8 cellular contexts compared by ENCODE assay signal in genomic region chr12:51391047-51391837, GRCh38. TPM values are rescaled to one million over a fixed set of nuclear protein-coding genes. Genes with fewer than 3 reads are reported as not detected.
DNase-seq lines count a peak whose midpoint lies in the region; ATAC-seq and TF ChIP-seq lines count a peak whose summit lies in the region.

GALNT6 (minus strand) TSS chr12:51391406; CDS start chr12:51379781, 11,625 bp downstream.

- TF ChIP-seq CTCF in Calu3 (IDR thresholded peaks at IDR 0.05; ENCODE audit: unreplicated experiment) (no peak), MM.1S (IDR thresholded peaks at IDR 0.05; ENCODE audit: low read length) (no peak), activated B cell treated with CpG ODN at 0.5 μM for 24 hours (IDR thresholded peaks at IDR 0.05) (no peak)

- ATAC-seq in GM21619 (IDR thresholded peaks at IDR 0.05; ENCODE audit: unreplicated experiment) (peak; percentile 39), activated B cell treated with CpG ODN at 0.5 μM for 24 hours (ENCODE audit: low read depth) (peak; percentile 75), left lobe of liver (peak; percentile 82)

- no peaks in the 10 kb centered on the region; the same call in 1 of the 2 replicates for H3K27me3 ChIP-seq in MM.1S (replicated peaks; ENCODE audit: insufficient read depth, low read length)

- peak within 1 kb of the TSS; percentile 94 for H3K4me2 ChIP-seq in MM.1S (ENCODE audit: low read depth, low read length)

- H3K9me3 Mint-ChIP-seq in Calu3 (ENCODE audit: low read depth, unreplicated experiment), result no peaks in the 10 kb centered on the region
- no peaks in the 10 kb centered on the region for H3K9me3 Mint-ChIP-seq in activated B cell treated with CpG ODN at 0.5 μM for 24 hours

- DNase-seq in Calu3, result peak; percentile 74
- DNase-seq in MM.1S, result peak; percentile 83
- peak; percentile 80 for DNase-seq in activated B cell treated with CpG ODN at 0.5 μM for 24 hours
- DNase-seq in central memory CD4-positive, alpha-beta T cell, result peak; percentile 72
- DNase-seq in left lobe of liver (ENCODE audit: low spot score), result no peak
- peak; percentile 55 to 58 for DNase-seq in stimulated activated CD4-positive, alpha-beta T cell treated with anti-CD3 and anti-CD28 coated beads, Interleukin-4, amount 100 ng/mL, for 48 hours (ENCODE audit: low read depth in 2 of 2)
- no peak for DNase-seq in kidney glomerular epithelial cell (lab: John Stamatoyannopoulos, UW)

- no peaks in the 10 kb centered on the region for H3K9me2 ChIP-seq in MM.1S (replicated peaks; ENCODE audit: insufficient read depth, low read length)

- BruUV-seq in Calu3 (replicated peaks; lab: Mats Ljungman, UMichigan), result no TSS peak

- H3K27ac ChIP-seq in MM.1S (ENCODE audit: low read length), result peak within 1 kb of the TSS; percentile 46; the same call in 1 of the 2 replicates

- H3K4me3 ChIP-seq in MM.1S (ENCODE audit: low read length), result peak within 1 kb of the TSS; percentile 87

- no peaks in the 10 kb centered on the region for H3K36me3 ChIP-seq in MM.1S (replicated peaks; ENCODE audit: insufficient read depth, low read length)

- H3K27me3 Mint-ChIP-seq in Calu3 (ENCODE audit: unreplicated experiment) (no peaks in the 10 kb centered on the region), activated B cell treated with CpG ODN at 0.5 μM for 24 hours (no peaks in the 10 kb centered on the region)

- H3K36me3 Mint-ChIP-seq in Calu3 (ENCODE audit: insufficient read depth, unreplicated experiment), result peaks cover 32% of the 10 kb centered on the region
- H3K36me3 Mint-ChIP-seq in activated B cell treated with CpG ODN at 0.5 μM for 24 hours (ENCODE audit: low read depth), result peaks cover 4% of the 10 kb centered on the region

- H3K27ac Mint-ChIP-seq in Calu3 (ENCODE audit: unreplicated experiment), result peak within 1 kb of the TSS; percentile 67
- H3K27ac Mint-ChIP-seq in activated B cell treated with CpG ODN at 0.5 μM for 24 hours, result peak within 1 kb of the TSS; percentile 85

- peaks cover 9% of the 10 kb centered on the region for H3F3A ChIP-seq in MM.1S (ENCODE audit: insufficient read depth, low read length)

- POLR2A ChIA-PET in activated B cell treated with CpG ODN at 0.5 μM for 24 hours (lab: Charles Lee), result interaction anchor here (0.6 to 6.0 kb wide), 16 partner anchors 8 to 1615 kb away, joined by 3 to 76 read pairs (median 4); partner anchors contain the start of genes BIN2, DAZAP2, EIF4B and POU6F1

- intact Hi-C loops in Calu3 (cut with micrococcal nuclease; ENCODE audit: unreplicated experiment), result no loop called here
- intact Hi-C loops in activated B cell treated with CpG ODN at 0.5 μM for 24 hours (cut with micrococcal nuclease), result loop anchor here (1.0 kb wide), 3 partner anchors 22 to 34 kb away; partner anchors contain the start of gene SLC4A8

- H3K4me1 Mint-ChIP-seq in Calu3 (ENCODE audit: low read depth, unreplicated experiment) (peaks cover 39% of the 10 kb centered on the region), activated B cell treated with CpG ODN at 0.5 μM for 24 hours (peaks cover 79% of the 10 kb centered on the region)

- H4K20me1 ChIP-seq in MM.1S (ENCODE audit: insufficient read depth, low read length), result no peaks in the 10 kb centered on the region

- no peaks in the 10 kb centered on the region for H3K9me3 ChIP-seq in MM.1S (replicated peaks; ENCODE audit: insufficient read depth, low read length)

- H3K79me2 ChIP-seq in MM.1S (ENCODE audit: low read length), result no peaks in the 10 kb centered on the region

- H3K4me1 ChIP-seq in MM.1S (ENCODE audit: low read length), result peaks cover 6% of the 10 kb centered on the region

- H2AFZ ChIP-seq in MM.1S (ENCODE audit: low read length), result peak within 1 kb of the TSS; percentile 96

- CTCF ChIA-PET in Calu3 (lab: Charles Lee) (no interaction called here), activated B cell treated with CpG ODN at 0.5 μM for 24 hours (lab: Charles Lee) (interaction anchor here (0.8 to 1.5 kb wide), 2 partner anchors 22 to 30 kb away, joined by 3 read pairs; no protein-coding TSS in a partner anchor)

- peak within 1 kb of the TSS; percentile 68 for H3K9ac ChIP-seq in MM.1S (ENCODE audit: low read length)

- H3K4me3 Mint-ChIP-seq in Calu3 (ENCODE audit: low read depth, unreplicated experiment), result peak within 1 kb of the TSS; percentile 81
- peak within 1 kb of the TSS; percentile 94 for H3K4me3 Mint-ChIP-seq in activated B cell treated with CpG ODN at 0.5 μM for 24 hours

RNA-seq across cellular contexts. Expression of gene GALNT6, which starts in this region (rescaled TPM):
- total RNA-seq in Calu3 (2022), result 34.0 and 45.3 TPM in 2 replicates
- total RNA-seq in activated B cell treated with CpG ODN at 0.5 μM for 24 hours, result 23.8 and 24.4 TPM in 2 replicates
- total RNA-seq in left lobe of liver, result 1.7 TPM

Comparison
In these comparisons a context has a peak if more than half of its experiments do, and no peak if none do; other contexts are left out.
1. DNase-seq: peak in Calu3 (single experiment), MM.1S (single experiment), activated B cell treated with CpG ODN at 0.5 μM for 24 hours (single experiment), central memory CD4-positive, alpha-beta T cell (single experiment) and stimulated activated CD4-positive, alpha-beta T cell treated with anti-CD3 and anti-CD28 coated beads, Interleukin-4, amount 100 ng/mL, for 48 hours (2 of 2); none in left lobe of liver (single experiment) and kidney glomerular epithelial cell (single experiment).
2. Peak in every context shown above with its lines, with median percentiles within 50 percentile points of each other: ATAC-seq.